3 cellular contexts compared by ENCODE assay signal in the genomic region with DNA sequence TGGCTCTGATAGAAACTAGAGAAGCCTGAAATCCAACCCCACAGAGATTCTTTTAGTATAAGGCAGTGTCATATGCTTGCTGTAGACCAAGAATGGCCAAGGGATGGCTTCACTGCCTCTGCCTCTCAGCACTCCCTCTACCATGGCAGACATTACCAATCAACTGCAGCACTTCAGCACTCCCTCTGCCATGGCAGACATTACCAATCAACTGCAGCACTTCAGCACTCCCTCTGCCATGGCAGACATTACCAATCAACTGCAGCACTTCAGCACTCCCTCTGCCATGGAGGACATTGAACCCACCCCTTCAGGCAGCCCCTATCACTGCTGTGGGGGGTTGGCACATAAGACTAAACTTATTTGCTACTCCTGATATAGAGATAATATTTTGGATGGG.
TF ChIP-seq lines count a peak whose summit lies in the region.

No MANE protein-coding gene starts in this region.

TF ChIP-seq in HCT116, 20 proteins besides CTCF, POLR2A, EP300 and RAD21:
- TF ChIP-seq SRF (IDR thresholded peaks at IDR 0.05; ENCODE audit: low read depth), result peak; percentile 50; the same call in 1 of the 2 replicates

TF ChIP-seq in GM12878, 131 proteins besides CTCF, POLR2A, EP300 and RAD21:
- TF ChIP-seq, protein P1, sequence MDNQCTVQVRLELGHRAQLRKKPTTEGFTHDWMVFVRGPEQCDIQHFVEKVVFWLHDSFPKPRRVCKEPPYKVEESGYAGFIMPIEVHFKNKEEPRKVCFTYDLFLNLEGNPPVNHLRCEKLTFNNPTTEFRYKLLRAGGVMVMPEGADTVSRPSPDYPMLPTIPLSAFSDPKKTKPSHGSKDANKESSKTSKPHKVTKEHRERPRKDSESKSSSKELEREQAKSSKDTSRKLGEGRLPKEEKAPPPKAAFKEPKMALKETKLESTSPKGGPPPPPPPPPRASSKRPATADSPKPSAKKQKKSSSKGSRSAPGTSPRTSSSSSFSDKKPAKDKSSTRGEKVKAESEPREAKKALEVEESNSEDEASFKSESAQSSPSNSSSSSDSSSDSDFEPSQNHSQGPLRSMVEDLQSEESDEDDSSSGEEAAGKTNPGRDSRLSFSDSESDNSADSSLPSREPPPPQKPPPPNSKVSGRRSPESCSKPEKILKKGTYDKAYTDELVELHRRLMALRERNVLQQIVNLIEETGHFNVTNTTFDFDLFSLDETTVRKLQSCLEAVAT (IDR thresholded peaks at IDR 0.05), result peak; percentile 67; the same call in 1 of the 2 replicates

TF ChIP-seq in H1, 55 proteins besides CTCF, POLR2A, EP300 and RAD21:
- peak; percentile 71 for TF ChIP-seq SRF (IDR thresholded peaks at IDR 0.05; ENCODE audit: low read depth, low read length)
